Comparison of ENCODE assay signal across 8 cellular contexts in genomic region chr3:45841701-45842491, GRCh38. TPM values are rescaled to one million over a fixed set of nuclear protein-coding genes. Genes with fewer than 3 reads are reported as not detected.
A peak's percentile ranks its signal among the peaks of the same experiment; 100 is the strongest.
DNase-seq lines count a peak whose midpoint lies in the region; ATAC-seq and TF ChIP-seq lines count a peak whose summit lies in the region.

A gene with protein sequence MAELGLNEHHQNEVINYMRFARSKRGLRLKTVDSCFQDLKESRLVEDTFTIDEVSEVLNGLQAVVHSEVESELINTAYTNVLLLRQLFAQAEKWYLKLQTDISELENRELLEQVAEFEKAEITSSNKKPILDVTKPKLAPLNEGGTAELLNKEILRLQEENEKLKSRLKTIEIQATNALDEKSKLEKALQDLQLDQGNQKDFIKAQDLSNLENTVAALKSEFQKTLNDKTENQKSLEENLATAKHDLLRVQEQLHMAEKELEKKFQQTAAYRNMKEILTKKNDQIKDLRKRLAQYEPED (minus strand): TSS chr3:45842119. CDS start chr3:45841991, 128 bp downstream.

- intact Hi-C loops in colonic mucosa (cut with DNase I): no loop called here

- H3K36me3 ChIP-seq in colonic mucosa: no peaks in the 10 kb centered on the region

- H3K9me3 ChIP-seq in AG04450 (ENCODE audit: control insufficient read depth, insufficient read depth, low read length) (peaks cover 4% of the 10 kb centered on the region; the same call in 1 of the 2 replicates), colonic mucosa (no peaks in the 10 kb centered on the region)

- H3K27me3 ChIP-seq in AG04450 (ENCODE audit: control insufficient read depth, insufficient read depth, low read length) (peaks cover 7% of the 10 kb centered on the region), colonic mucosa (no peaks in the 10 kb centered on the region)

- H3K4me3 ChIP-seq in AG04450 (ENCODE audit: low read depth, low read length) (peak within 1 kb of the TSS; percentile 93), colonic mucosa (peak within 1 kb of the TSS; percentile 98)

- CTCF ChIA-PET in AG04450 (lab: Charles Lee): interaction anchor here (1.2 to 2.0 kb wide), 3 partner anchors 87 to 237 kb away, joined by 4 to 10 read pairs (median 5); no protein-coding TSS in a partner anchor

- H3K27ac ChIP-seq in AG04450 (ENCODE audit: low read depth, low read length) (peak within 1 kb of the TSS; percentile 58), colonic mucosa (no peak within 1 kb of the TSS)

- ATAC-seq in GM19023 (IDR thresholded peaks at IDR 0.05; ENCODE audit: unreplicated experiment) (peak; percentile 87), HG03354 (IDR thresholded peaks at IDR 0.05; ENCODE audit: poor library complexity, severe bottlenecking, unreplicated experiment) (peak; percentile 88)

- peaks cover 3% of the 10 kb centered on the region for H3K4me1 ChIP-seq in colonic mucosa

- no peak for TF ChIP-seq CTCF in AG04450 (IDR thresholded peaks at IDR 0.05; ENCODE audit: low read depth, low read length)
- no peak for TF ChIP-seq CTCF in colonic mucosa (IDR thresholded peaks at IDR 0.05)

- peak within 1 kb of the TSS; percentile 62 to 85 for H3K9ac ChIP-seq in colonic mucosa (ENCODE audit: low read depth in 2 of 2, low read length in 2 of 2)

- DNase-seq in AG04450 (ENCODE audit: low read depth, low spot score): peak; percentile 92
- peak; percentile 87 for DNase-seq in NCI-H510A treated with DMSO at 0.1 percent for 48 hours (lab: John Stamatoyannopoulos, UW)
- peak; percentile 84 to 86 for DNase-seq in activated CD4-positive, alpha-beta T cell treated with anti-CD3 and anti-CD28 coated beads for 4 hours
- peak; percentile 95 for DNase-seq in colonic mucosa
- DNase-seq in kidney tubule cell (ENCODE audit: low spot score): peak; percentile 97
- DNase-seq in stimulated activated CD4-positive, alpha-beta T cell treated with anti-CD3 and anti-CD28 coated beads, Interleukin-1b, Interleukin-23, amount 100 ng/mL, for 1 hour (ENCODE audit: low read depth in 2 of 2): peak; percentile 67 to 71

- POLR2A ChIA-PET in AG04450 (lab: Yijun Ruan, JAX): no interaction called here

RNA-seq across cellular contexts. Expression of the gene that starts here (rescaled TPM):
- polyA plus RNA-seq in AG04450 (2011; rRNA removed): 22.8 and 32.4 TPM in 2 replicates
- 9.0 and 11.4 TPM in 2 replicates for polyA minus RNA-seq in AG04450 (2011; rRNA and poly(A)+ RNA removed)
- total RNA-seq in colonic mucosa: 10 to 100 TPM; 10.5 to 11.4 TPM
